23 cellular contexts compared by ENCODE assay signal in genomic region chr17:17975441-17975840, GRCh38. TPM values are rescaled to one million over a fixed set of nuclear protein-coding genes. Genes with fewer than 3 reads are reported as not detected.
"Had no signal": no experiment of that assay in that cellular context is flagged by ENCODE, and none has a peak within 500 bp of the region (broad histone marks: within the 10 kb centered on the region; RNA-seq: fewer than 3 reads in every experiment).

No MANE protein-coding gene starts in this region.

- H3K27me3 Mint-ChIP-seq: activated CD4-positive, alpha-beta T cell treated with anti-CD3 and anti-CD28 coated beads for 36 hours; activated CD8-positive, alpha-beta memory T cell treated with anti-CD3 and anti-CD28 coated beads, Interleukin-2, amount 10 ng/mL, durations not matched to agents 7 days and 5 days; naive thymus-derived CD4-positive, alpha-beta T cell; stimulated activated naive CD8-positive, alpha-beta T cell treated with anti-CD3 and anti-CD28 coated beads, Interleukin-15, amount 100 ng/mL, for 72 hours had no signal

- H2AFZ ChIP-seq: hepatocyte, neural progenitor cell had no signal

- H3K36me3 Mint-ChIP-seq: activated CD8-positive, alpha-beta memory T cell treated with anti-CD3 and anti-CD28 coated beads, Interleukin-2, amount 10 ng/mL, durations not matched to agents 7 days and 5 days; activated naive CD8-positive, alpha-beta T cell treated with anti-CD3 and anti-CD28 coated beads, Interleukin-2, amount 10 ng/mL, durations not matched to agents 7 days and 5 days; naive thymus-derived CD4-positive, alpha-beta T cell; neural progenitor cell had no signal

- H3K27ac ChIP-seq: body of pancreas, epithelial cell of prostate, foreskin keratinocyte, hepatocyte, neural progenitor cell, pancreas, suprapubic skin, transverse colon, vagina had no signal

- H3K36me3 ChIP-seq: neural progenitor cell, pancreas, suprapubic skin, transverse colon, vagina had no signal

- H3K9me3 Mint-ChIP-seq: activated naive CD8-positive, alpha-beta T cell treated with anti-CD3 and anti-CD28 coated beads, Interleukin-2, amount 10 ng/mL, durations not matched to agents 7 days and 5 days; activated T-helper 2 cell treated with anti-CD3 and anti-CD28 coated beads, Interferon-gamma antibody, Interleukin-2, Interleukin-4, amounts not matched to agents 10 μg/mL and 5 μg/mL and 100 μg/mL, durations not matched to agents 14 hours and 24 hours and 36 hours; naive thymus-derived CD4-positive, alpha-beta T cell; neural progenitor cell; stimulated activated naive CD8-positive, alpha-beta T cell treated with anti-CD3 and anti-CD28 coated beads, Interleukin-15, amount 100 ng/mL, for 72 hours had no signal

- H3K27ac Mint-ChIP-seq: activated CD4-positive, alpha-beta T cell treated with anti-CD3 and anti-CD28 coated beads for 36 hours; activated CD8-positive, alpha-beta memory T cell treated with anti-CD3 and anti-CD28 coated beads, Interleukin-2, amount 10 ng/mL, durations not matched to agents 7 days and 5 days; activated naive CD8-positive, alpha-beta T cell treated with anti-CD3 and anti-CD28 coated beads, Interleukin-2, amount 10 ng/mL, durations not matched to agents 7 days and 5 days; activated T-helper 2 cell treated with anti-CD3 and anti-CD28 coated beads, Interferon-gamma antibody, Interleukin-2, Interleukin-4, amounts not matched to agents 10 μg/mL and 5 μg/mL and 100 μg/mL, durations not matched to agents 14 hours and 24 hours and 36 hours; stimulated activated naive CD8-positive, alpha-beta T cell treated with anti-CD3 and anti-CD28 coated beads, Interleukin-15, amount 100 ng/mL, for 72 hours had no signal

- H3K4me3 ChIP-seq: body of pancreas, hepatocyte, neural progenitor cell, pancreas, smooth muscle cell, suprapubic skin, transverse colon, vagina had no signal

- ATAC-seq: activated CD4-positive, alpha-beta T cell treated with anti-CD3 and anti-CD28 coated beads for 36 hours; activated CD8-positive, alpha-beta memory T cell treated with anti-CD3 and anti-CD28 coated beads, Interleukin-2, amount 10 ng/mL, durations not matched to agents 7 days and 5 days; body of pancreas; foreskin keratinocyte; naive thymus-derived CD4-positive, alpha-beta T cell; pancreas; sciatic nerve; stimulated activated naive CD8-positive, alpha-beta T cell treated with anti-CD3 and anti-CD28 coated beads, Interleukin-15, amount 100 ng/mL, for 72 hours had no signal

- H3K4me2 ChIP-seq: hepatocyte, neural progenitor cell, smooth muscle cell had no signal

- H3K9ac ChIP-seq: neural progenitor cell had no signal

- H3K9me3 ChIP-seq: body of pancreas, pancreas, suprapubic skin, transverse colon, vagina had no signal

- DNase-seq: activated CD4-positive, alpha-beta T cell treated with anti-CD3 and anti-CD28 coated beads for 36 hours; activated CD4-positive, alpha-beta T cell treated with anti-CD3 and anti-CD28 coated beads, Interleukin-2, amount 50 U/mL, for 48 hours; activated CD8-positive, alpha-beta memory T cell treated with anti-CD3 and anti-CD28 coated beads, Interleukin-2, amount 10 ng/mL, durations not matched to agents 7 days and 5 days; activated naive CD4-positive, alpha-beta T cell treated with Interleukin-2 at 50 U/mL for 16 hours; activated naive CD8-positive, alpha-beta T cell treated with anti-CD3 and anti-CD28 coated beads, Interleukin-2, amount 10 ng/mL, durations not matched to agents 7 days and 5 days; activated T-cell treated with anti-CD3 and anti-CD28 coated beads, Interleukin-2, amount 50 U/mL, for 1 hour; body of pancreas; caudate nucleus; foreskin keratinocyte; mesenchymal stem cell; naive thymus-derived CD4-positive, alpha-beta T cell; pancreas; stimulated activated CD4-positive, alpha-beta T cell treated with anti-CD3 and anti-CD28 coated beads, Interleukin-4, amount 100 ng/mL, for 1 hour; stimulated activated naive CD8-positive, alpha-beta T cell treated with anti-CD3 and anti-CD28 coated beads, Interleukin-15, amount 100 ng/mL, for 72 hours; transverse colon had no signal

- H3K27me3 ChIP-seq: body of pancreas, foreskin keratinocyte, hepatocyte, pancreas, suprapubic skin, transverse colon, vagina had no signal

- H3K4me3 Mint-ChIP-seq: activated CD4-positive, alpha-beta T cell treated with anti-CD3 and anti-CD28 coated beads for 36 hours; activated CD8-positive, alpha-beta memory T cell treated with anti-CD3 and anti-CD28 coated beads, Interleukin-2, amount 10 ng/mL, durations not matched to agents 7 days and 5 days; activated naive CD8-positive, alpha-beta T cell treated with anti-CD3 and anti-CD28 coated beads, Interleukin-2, amount 10 ng/mL, durations not matched to agents 7 days and 5 days; neural progenitor cell; stimulated activated naive CD8-positive, alpha-beta T cell treated with anti-CD3 and anti-CD28 coated beads, Interleukin-15, amount 100 ng/mL, for 72 hours had no signal

RNA-seq across cellular contexts. Expression of gene DRC3, which starts 2.8 kb away (rescaled TPM):
- total RNA-seq: activated CD8-positive, alpha-beta memory T cell treated with anti-CD3 and anti-CD28 coated beads, Interleukin-2, amount 10 ng/mL, durations not matched to agents 7 days and 5 days; activated T-helper 2 cell treated with anti-CD3 and anti-CD28 coated beads, Interferon-gamma antibody, Interleukin-2, Interleukin-4, amounts not matched to agents 10 μg/mL and 5 μg/mL and 100 μg/mL, durations not matched to agents 14 hours and 24 hours and 36 hours had no signal
